Comparison of ENCODE assay signal across 1 cellular context in the genomic region with DNA sequence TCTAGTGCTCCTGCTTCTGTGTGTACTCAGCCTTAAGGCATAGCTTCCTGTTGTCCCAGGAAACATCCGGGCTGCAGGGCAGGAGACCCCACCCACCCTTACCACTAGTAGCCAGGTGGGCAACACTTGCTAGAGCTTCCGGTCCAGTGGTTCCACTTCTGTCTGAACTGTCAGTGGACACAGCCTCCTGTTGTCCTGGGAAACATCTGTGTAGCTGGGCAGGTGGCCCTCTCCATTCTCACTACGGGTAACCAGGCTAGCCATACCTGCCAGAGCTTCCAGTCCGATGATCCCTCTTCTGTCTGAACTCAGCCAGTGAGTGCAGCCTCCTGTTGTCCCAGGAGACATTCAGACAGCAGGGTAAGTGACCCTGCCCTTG.
TF ChIP-seq lines count a peak whose summit lies in the region.

No MANE protein-coding gene starts in this region.

TF ChIP-seq in GM12878, 131 proteins besides CTCF, POLR2A, EP300 and RAD21:
- TF ChIP-seq ZNF592 (IDR thresholded peaks at IDR 0.05) (no peak), CHD4 (IDR thresholded peaks at IDR 0.05) (no peak), YBX1 (IDR thresholded peaks at IDR 0.05) (no peak), RFX5 (IDR thresholded peaks at IDR 0.05; ENCODE audit: low read depth, low read length) (no peak), HDGF (IDR thresholded peaks at IDR 0.05) (no peak), KAT2A (conservative IDR thresholded peaks at IDR 0.05; ENCODE audit: control insufficient read depth, low read depth, low read length) (no peak), RB1 (IDR thresholded peaks at IDR 0.05; ENCODE audit: borderline replicate concordance) (no peak), CREM (IDR thresholded peaks at IDR 0.05; ENCODE audit: low read depth) (no peak), BHLHE40 (IDR thresholded peaks at IDR 0.05; ENCODE audit: borderline replicate concordance in 1 of 2, low read depth in 2 of 2, low read length in 1 of 2) (no peak)
- TF ChIP-seq, protein P1, sequence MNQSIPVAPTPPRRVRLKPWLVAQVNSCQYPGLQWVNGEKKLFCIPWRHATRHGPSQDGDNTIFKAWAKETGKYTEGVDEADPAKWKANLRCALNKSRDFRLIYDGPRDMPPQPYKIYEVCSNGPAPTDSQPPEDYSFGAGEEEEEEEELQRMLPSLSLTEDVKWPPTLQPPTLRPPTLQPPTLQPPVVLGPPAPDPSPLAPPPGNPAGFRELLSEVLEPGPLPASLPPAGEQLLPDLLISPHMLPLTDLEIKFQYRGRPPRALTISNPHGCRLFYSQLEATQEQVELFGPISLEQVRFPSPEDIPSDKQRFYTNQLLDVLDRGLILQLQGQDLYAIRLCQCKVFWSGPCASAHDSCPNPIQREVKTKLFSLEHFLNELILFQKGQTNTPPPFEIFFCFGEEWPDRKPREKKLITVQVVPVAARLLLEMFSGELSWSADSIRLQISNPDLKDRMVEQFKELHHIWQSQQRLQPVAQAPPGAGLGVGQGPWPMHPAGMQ (IDR thresholded peaks at IDR 0.05; ENCODE audit: borderline replicate concordance), result no peak
TF ChIP-seq in GM12878: peak in this region for 0.
